34 cellular contexts compared by ENCODE assay signal in genomic region chr4:43241104-43241503, GRCh38.
"Had no signal": no experiment of that assay in that cellular context is flagged by ENCODE, and none has a peak within 500 bp of the region (broad histone marks: within the 10 kb centered on the region; RNA-seq: fewer than 3 reads in every experiment).

No MANE protein-coding gene starts in this region.

- H3K9ac ChIP-seq: KMS-11 had no signal

- H3K4me3 ChIP-seq: MG63 had no signal

- H3K27me3 ChIP-seq: MG63 had no signal

- H3K4me2 ChIP-seq: KMS-11 had no signal

- DNase-seq: Karpas-422, Kasumi-1, KG1, MG63, MM.1S, MV-4-11, NCI-H1048, NCI-H1092, NCI-H1092 treated with DMSO at 0.1 percent for 48 hours, NCI-H1105, NCI-H1105 treated with DMSO at 0.1 percent for 48 hours, NCI-H1417, NCI-H1417 treated with DMSO at 0.1 percent for 48 hours, NCI-H1436, NCI-H1436 treated with DMSO at 0.1 percent for 48 hours, NCI-H146, NCI-H1694, NCI-H1694 treated with DMSO at 0.1 percent for 48 hours, NCI-H187, NCI-H187 treated with DMSO at 0.1 percent for 48 hours, NCI-H1930, NCI-H2029, NCI-H2029 treated with DMSO at 0.1 percent for 48 hours, NCI-H2081, NCI-H2081 treated with DMSO at 0.1 percent for 48 hours, NCI-H2107, NCI-H2171, NCI-H2171 treated with DMSO at 0.1 percent for 48 hours, NCI-H2227 treated with DMSO at 0.1 percent for 48 hours, NCI-H226, NCI-H345, NCI-H446, NCI-H446 treated with DMSO at 0.1 percent for 48 hours had no signal

- H3K27ac ChIP-seq: KMS-11 had no signal

- H3K36me3 ChIP-seq: MG63 had no signal
